Comparison of ENCODE assay signal across 22 cellular contexts in genomic region chr10:22622242-22622806, GRCh38.
DNase-seq lines count a peak whose midpoint lies in the region; ATAC-seq, FAIRE-seq and TF ChIP-seq lines count a peak whose summit lies in the region.
"Had no signal": no experiment of that assay in that cellular context is flagged by ENCODE, and none has a peak within 500 bp of the region (broad histone marks: within the 10 kb centered on the region; RNA-seq: fewer than 3 reads in every experiment).

No MANE protein-coding gene starts in this region.

- POLR2A ChIA-PET in activated CD4-positive, alpha-beta memory T cell treated with anti-CD3 and anti-CD28 coated beads for 36 hours (lab: Charles Lee): interaction anchor here (4.3 kb wide), 1 partner anchor 60 kb away, joined by 19 read pairs; no protein-coding TSS in a partner anchor
- POLR2A ChIA-PET in activated CD4-positive, alpha-beta memory T cell treated with anti-CD3 and anti-CD28 coated beads, Interleukin-2, amount 10 ng/mL, durations not matched to agents 7 days and 5 days (lab: Charles Lee): interaction anchor here (1.0 to 13.0 kb wide), 4 partner anchors 5 to 44 kb away, joined by 4 to 198 read pairs (median 102); no protein-coding TSS in a partner anchor
- POLR2A ChIA-PET in HEK293T (lab: Yijun Ruan, JAX): no interaction called here

- no peaks in the 10 kb centered on the region for H3K27me3 Mint-ChIP-seq in activated CD4-positive, alpha-beta memory T cell treated with anti-CD3 and anti-CD28 coated beads for 36 hours
- H3K27me3 Mint-ChIP-seq in activated CD4-positive, alpha-beta memory T cell treated with anti-CD3 and anti-CD28 coated beads, Interleukin-2, amount 10 ng/mL, durations not matched to agents 7 days and 5 days: no peaks in the 10 kb centered on the region
- H3K27me3 Mint-ChIP-seq in T-helper 17 cell: no peaks in the 10 kb centered on the region
- H3K27me3 Mint-ChIP-seq: activated CD8-positive, alpha-beta memory T cell treated with anti-CD3 and anti-CD28 coated beads, Interleukin-2, amount 10 ng/mL, durations not matched to agents 7 days and 5 days; type B pancreatic cell had no signal

- H3K4me3 ChIP-seq in kidney (ENCODE audit: low read length in 2 of 2): no peak overlapping the region
- H3K4me3 ChIP-seq: A549, colonic mucosa, psoas muscle, spleen had no signal

- H3K4me3 Mint-ChIP-seq in activated CD4-positive, alpha-beta memory T cell treated with anti-CD3 and anti-CD28 coated beads for 36 hours: no peak overlapping the region
- H3K4me3 Mint-ChIP-seq in activated CD4-positive, alpha-beta memory T cell treated with anti-CD3 and anti-CD28 coated beads, Interleukin-2, amount 10 ng/mL, durations not matched to agents 7 days and 5 days: no peak overlapping the region
- no peak overlapping the region for H3K4me3 Mint-ChIP-seq in T-helper 17 cell
- H3K4me3 Mint-ChIP-seq in stimulated activated effector memory CD8-positive, alpha-beta T cell treated with anti-CD3 and anti-CD28 coated beads, Interleukin-12 subunit alpha, Interleukin-12 subunit beta, amount 100 ng/mL, for 72 hours: peak overlapping the region; percentile 54
- H3K4me3 Mint-ChIP-seq: activated CD8-positive, alpha-beta memory T cell treated with anti-CD3 and anti-CD28 coated beads, Interleukin-2, amount 10 ng/mL, durations not matched to agents 7 days and 5 days; nephron; type B pancreatic cell had no signal

- no peak for FAIRE-seq in kidney (lab: Jason Lieb, UNC)
- FAIRE-seq: A549, astrocyte had no signal

- H3K27ac Mint-ChIP-seq in activated CD4-positive, alpha-beta memory T cell treated with anti-CD3 and anti-CD28 coated beads for 36 hours: peak overlapping the region; percentile 92
- H3K27ac Mint-ChIP-seq in activated CD4-positive, alpha-beta memory T cell treated with anti-CD3 and anti-CD28 coated beads, Interleukin-2, amount 10 ng/mL, durations not matched to agents 7 days and 5 days: no peak overlapping the region
- peak overlapping the region; percentile 99 for H3K27ac Mint-ChIP-seq in T-helper 17 cell
- peak overlapping the region; percentile 93 for H3K27ac Mint-ChIP-seq in stimulated activated effector memory CD8-positive, alpha-beta T cell treated with anti-CD3 and anti-CD28 coated beads, Interleukin-12 subunit alpha, Interleukin-12 subunit beta, amount 100 ng/mL, for 72 hours
- H3K27ac Mint-ChIP-seq: activated CD8-positive, alpha-beta memory T cell treated with anti-CD3 and anti-CD28 coated beads, Interleukin-2, amount 10 ng/mL, durations not matched to agents 7 days and 5 days; type B pancreatic cell had no signal

- H3K4me1 Mint-ChIP-seq in activated CD4-positive, alpha-beta memory T cell treated with anti-CD3 and anti-CD28 coated beads for 36 hours (ENCODE audit: low read depth): peaks cover 94% of the 10 kb centered on the region
- peaks cover 85% of the 10 kb centered on the region for H3K4me1 Mint-ChIP-seq in activated CD4-positive, alpha-beta memory T cell treated with anti-CD3 and anti-CD28 coated beads, Interleukin-2, amount 10 ng/mL, durations not matched to agents 7 days and 5 days
- peaks cover 71% of the 10 kb centered on the region for H3K4me1 Mint-ChIP-seq in T-helper 17 cell
- peaks cover 96% of the 10 kb centered on the region for H3K4me1 Mint-ChIP-seq in stimulated activated effector memory CD8-positive, alpha-beta T cell treated with anti-CD3 and anti-CD28 coated beads, Interleukin-12 subunit alpha, Interleukin-12 subunit beta, amount 100 ng/mL, for 72 hours

- H3K9me3 ChIP-seq in T-helper 17 cell (ENCODE audit: control insufficient read depth, low read length, poor library complexity, severe bottlenecking): no peaks in the 10 kb centered on the region
- H3K9me3 ChIP-seq in kidney (ENCODE audit: control insufficient read depth in 1 of 2, low read length in 2 of 2): no peaks in the 10 kb centered on the region
- H3K9me3 ChIP-seq: A549, colonic mucosa, psoas muscle, spleen had no signal

- no peak overlapping the region for H3K9ac ChIP-seq in kidney (ENCODE audit: low read length in 2 of 2)

- TF ChIP-seq CTCF in kidney (IDR thresholded peaks at IDR 0.05; ENCODE audit: borderline replicate concordance, extremely low read depth, insufficient read depth): no peak

- peaks cover 1% of the 10 kb centered on the region for H3K36me3 Mint-ChIP-seq in activated CD4-positive, alpha-beta memory T cell treated with anti-CD3 and anti-CD28 coated beads for 36 hours
- H3K36me3 Mint-ChIP-seq in activated CD4-positive, alpha-beta memory T cell treated with anti-CD3 and anti-CD28 coated beads, Interleukin-2, amount 10 ng/mL, durations not matched to agents 7 days and 5 days (ENCODE audit: low read depth): peaks cover 7% of the 10 kb centered on the region
- H3K36me3 Mint-ChIP-seq in T-helper 17 cell (ENCODE audit: low read depth): no peaks in the 10 kb centered on the region
- no peaks in the 10 kb centered on the region for H3K36me3 Mint-ChIP-seq in stimulated activated effector memory CD8-positive, alpha-beta T cell treated with anti-CD3 and anti-CD28 coated beads, Interleukin-12 subunit alpha, Interleukin-12 subunit beta, amount 100 ng/mL, for 72 hours
- H3K36me3 Mint-ChIP-seq: type B pancreatic cell had no signal

- ATAC-seq in T-helper 17 cell: no peak
- no peak for ATAC-seq in stimulated activated effector memory CD8-positive, alpha-beta T cell treated with anti-CD3 and anti-CD28 coated beads, Interleukin-12 subunit alpha, Interleukin-12 subunit beta, amount 100 ng/mL, for 72 hours
- ATAC-seq: A549; activated CD8-positive, alpha-beta memory T cell treated with anti-CD3 and anti-CD28 coated beads, Interleukin-2, amount 10 ng/mL, durations not matched to agents 7 days and 5 days; foreskin keratinocyte; left ventricle myocardium superior; psoas muscle had no signal

- DNase-seq in activated CD4-positive, alpha-beta memory T cell treated with anti-CD3 and anti-CD28 coated beads for 36 hours: no peak
- no peak for DNase-seq in activated CD4-positive, alpha-beta memory T cell treated with anti-CD3 and anti-CD28 coated beads, Interleukin-2, amount 10 ng/mL, durations not matched to agents 7 days and 5 days
- DNase-seq in T-helper 17 cell: no peak
- peak; percentile 65 for DNase-seq in kidney
- no peak for DNase-seq in stimulated activated effector memory CD8-positive, alpha-beta T cell treated with anti-CD3 and anti-CD28 coated beads, Interleukin-12 subunit alpha, Interleukin-12 subunit beta, amount 100 ng/mL, for 72 hours (ENCODE audit: low spot score in 2 of 2)
- DNase-seq in 8988T: no peak
- DNase-seq in KG1 (lab: John Stamatoyannopoulos, UW): no peak
- no peak for DNase-seq in HEK293T (ENCODE audit: extremely low spot score)
- DNase-seq: activated CD8-positive, alpha-beta memory T cell treated with anti-CD3 and anti-CD28 coated beads, Interleukin-2, amount 10 ng/mL, durations not matched to agents 7 days and 5 days; activated gamma-delta T cell treated with Interleukin-2 at 50 U/mL for 16 hours; colonic mucosa; DMS53; foreskin keratinocyte; GOT3; left ventricle myocardium superior; NCI-H1417; psoas muscle; spleen had no signal

- no peaks in the 10 kb centered on the region for H3K36me3 ChIP-seq in kidney (ENCODE audit: control insufficient read depth in 1 of 2, insufficient read depth in 2 of 2, low read length in 2 of 2)
- H3K36me3 ChIP-seq: colonic mucosa, spleen had no signal

- peaks cover 20 to 50% of the 10 kb centered on the region in 2 donors for H3K4me1 ChIP-seq in kidney (ENCODE audit: control insufficient read depth in 1 of 2, insufficient read depth in 1 of 2, low read depth in 1 of 2, low read length in 2 of 2)
- H3K4me1 ChIP-seq: colonic mucosa had no signal

- intact Hi-C loops in activated CD4-positive, alpha-beta memory T cell treated with anti-CD3 and anti-CD28 coated beads for 36 hours (cut with micrococcal nuclease): no loop called here
- intact Hi-C loops in kidney (cut with DNase I): no loop called here

- no peaks in the 10 kb centered on the region for H3K9me3 Mint-ChIP-seq in activated CD4-positive, alpha-beta memory T cell treated with anti-CD3 and anti-CD28 coated beads for 36 hours
- H3K9me3 Mint-ChIP-seq in activated CD4-positive, alpha-beta memory T cell treated with anti-CD3 and anti-CD28 coated beads, Interleukin-2, amount 10 ng/mL, durations not matched to agents 7 days and 5 days: no peaks in the 10 kb centered on the region
- H3K9me3 Mint-ChIP-seq in stimulated activated effector memory CD8-positive, alpha-beta T cell treated with anti-CD3 and anti-CD28 coated beads, Interleukin-12 subunit alpha, Interleukin-12 subunit beta, amount 100 ng/mL, for 72 hours: no peaks in the 10 kb centered on the region
- H3K9me3 Mint-ChIP-seq: nephron, type B pancreatic cell had no signal

- CTCF ChIA-PET in activated CD4-positive, alpha-beta memory T cell treated with anti-CD3 and anti-CD28 coated beads for 36 hours (lab: Charles Lee): interaction anchor here (2.2 kb wide), 1 partner anchor 9 kb away, joined by 18 read pairs; no protein-coding TSS in a partner anchor
- CTCF ChIA-PET in activated CD4-positive, alpha-beta memory T cell treated with anti-CD3 and anti-CD28 coated beads, Interleukin-2, amount 10 ng/mL, durations not matched to agents 7 days and 5 days (lab: Charles Lee): no interaction called here
- CTCF ChIA-PET in HEK293T (lab: Yijun Ruan, JAX): no interaction called here

- peak overlapping the region; percentile 63 to 67 for H3K27ac ChIP-seq in kidney (ENCODE audit: low read depth in 2 of 2, low read length in 2 of 2)
- H3K27ac ChIP-seq: colonic mucosa, foreskin keratinocyte, psoas muscle had no signal

TF ChIP-seq in HEK293T, 16 proteins besides CTCF, POLR2A, EP300 and RAD21:
- TF ChIP-seq FOXK2 (IDR thresholded peaks at IDR 0.05) (no peak), FOXA1 (IDR thresholded peaks at IDR 0.05) (no peak), ZNF384 (IDR thresholded peaks at IDR 0.05) (no peak), PKNOX1 (IDR thresholded peaks at IDR 0.05) (no peak), SUZ12 (IDR thresholded peaks at IDR 0.05) (no peak)
